ENCODE assay signal across 1 cellular context in the genomic region with DNA sequence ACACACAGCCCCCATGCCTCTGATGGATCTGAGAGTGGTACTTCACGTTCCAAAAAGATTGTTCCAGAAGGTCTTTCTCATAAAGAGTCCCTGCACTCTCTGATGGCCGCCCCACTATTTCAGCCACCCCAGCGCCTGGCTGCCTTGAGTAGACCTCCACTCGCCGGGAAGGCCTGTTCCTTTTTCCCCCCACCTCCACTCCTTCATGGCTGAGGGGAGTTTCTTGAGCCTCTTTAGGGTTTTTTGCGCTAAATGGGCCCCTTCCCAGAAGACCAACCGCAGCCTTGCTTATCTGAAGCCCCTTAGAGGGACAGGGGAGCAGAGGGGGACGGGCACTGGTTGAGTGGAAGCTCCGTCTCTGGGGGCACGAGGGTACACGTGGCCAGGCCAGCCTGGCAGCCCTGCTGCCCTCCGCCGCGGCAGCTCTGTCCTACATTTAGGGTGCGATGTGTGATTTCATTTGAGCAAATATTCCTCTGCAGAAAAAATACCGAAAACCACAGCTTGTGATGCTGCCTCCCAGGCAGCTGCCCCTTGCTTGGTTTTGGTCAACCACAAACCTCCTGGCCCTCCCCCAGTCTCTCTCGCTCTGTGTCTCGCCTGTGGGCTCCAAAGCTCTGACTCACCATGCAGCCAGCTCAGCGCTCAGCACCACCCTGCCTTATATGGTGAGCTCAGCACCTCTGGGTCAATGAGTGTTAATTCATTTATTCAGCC.
TF ChIP-seq lines count a peak whose summit lies in the region.

No MANE protein-coding gene starts in this region.

TF ChIP-seq in K562, 482 proteins besides CTCF, POLR2A, EP300 and RAD21 (continued from another document):
- TF ChIP-seq RCOR1 (IDR thresholded peaks at IDR 0.05; ENCODE audit: borderline replicate concordance in 1 of 2, low read depth in 2 of 2, low read length in 2 of 2) (peak in 1 of 2 experiments; percentile 34; a peak in 1 of 4 replicates), CBFA2T3 (IDR thresholded peaks at IDR 0.05) (peak; percentile 49), ESRRB (CRISPR knock-in tag; IDR thresholded peaks at IDR 0.05; ENCODE audit: borderline replicate concordance) (no peak), RNF2 (IDR thresholded peaks at IDR 0.05) (peak; percentile 61; the same call in 1 of the 2 replicates), ZNF764 (CRISPR knock-in tag; IDR thresholded peaks at IDR 0.05; ENCODE audit: low read depth) (no peak), HNRNPUL1 (IDR thresholded peaks at IDR 0.05; ENCODE audit: low read length) (no peak), GABPB1 (CRISPR knock-in tag; IDR thresholded peaks at IDR 0.05) (no peak), NR2C2 (CRISPR knock-in tag; IDR thresholded peaks at IDR 0.05) (no peak), NR2C2 (tag; IDR thresholded peaks at IDR 0.05) (peak; percentile 74; the same call in 1 of the 2 replicates), ZBTB17 (CRISPR knock-in tag; IDR thresholded peaks at IDR 0.05) (0 out of 2 replicates have a peak, but pooled peaks have one; percentile 72), TOE1 (IDR thresholded peaks at IDR 0.05; ENCODE audit: borderline replicate concordance) (no peak), TOE1 (CRISPR knock-in tag; IDR thresholded peaks at IDR 0.05; ENCODE audit: borderline replicate concordance, low read depth) (no peak), JUN (IDR thresholded peaks at IDR 0.05; ENCODE audit: borderline replicate concordance, low read depth, low read length) (peak; percentile 65; the same call in 1 of the 2 replicates), JUN (CRISPR knock-in tag; IDR thresholded peaks at IDR 0.05; ENCODE audit: borderline replicate concordance) (no peak), ARID1B (IDR thresholded peaks at IDR 0.05) (peak; percentile 27; the same call in 1 of the 2 replicates), ZNF77 (CRISPR knock-in tag; IDR thresholded peaks at IDR 0.05) (no peak), SMAD4 (CRISPR knock-in tag; conservative IDR thresholded peaks at IDR 0.05) (peak; percentile 92), ATF7 (IDR thresholded peaks at IDR 0.05) (peak; percentile 27; the same call in 1 of the 2 replicates)
- TF ChIP-seq, protein P1, sequence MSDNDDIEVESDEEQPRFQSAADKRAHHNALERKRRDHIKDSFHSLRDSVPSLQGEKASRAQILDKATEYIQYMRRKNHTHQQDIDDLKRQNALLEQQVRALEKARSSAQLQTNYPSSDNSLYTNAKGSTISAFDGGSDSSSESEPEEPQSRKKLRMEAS (CRISPR knock-in tag; IDR thresholded peaks at IDR 0.05): peak; percentile 50; the same call in 1 of the 2 replicates
- TF ChIP-seq, protein P2, sequence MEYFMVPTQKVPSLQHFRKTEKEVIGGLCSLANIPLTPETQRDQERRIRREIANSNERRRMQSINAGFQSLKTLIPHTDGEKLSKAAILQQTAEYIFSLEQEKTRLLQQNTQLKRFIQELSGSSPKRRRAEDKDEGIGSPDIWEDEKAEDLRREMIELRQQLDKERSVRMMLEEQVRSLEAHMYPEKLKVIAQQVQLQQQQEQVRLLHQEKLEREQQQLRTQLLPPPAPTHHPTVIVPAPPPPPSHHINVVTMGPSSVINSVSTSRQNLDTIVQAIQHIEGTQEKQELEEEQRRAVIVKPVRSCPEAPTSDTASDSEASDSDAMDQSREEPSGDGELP (CRISPR knock-in tag; IDR thresholded peaks at IDR 0.05; ENCODE audit: borderline replicate concordance): peak; percentile 77; the same call in 1 of the 2 replicates
- TF ChIP-seq, protein P3, sequence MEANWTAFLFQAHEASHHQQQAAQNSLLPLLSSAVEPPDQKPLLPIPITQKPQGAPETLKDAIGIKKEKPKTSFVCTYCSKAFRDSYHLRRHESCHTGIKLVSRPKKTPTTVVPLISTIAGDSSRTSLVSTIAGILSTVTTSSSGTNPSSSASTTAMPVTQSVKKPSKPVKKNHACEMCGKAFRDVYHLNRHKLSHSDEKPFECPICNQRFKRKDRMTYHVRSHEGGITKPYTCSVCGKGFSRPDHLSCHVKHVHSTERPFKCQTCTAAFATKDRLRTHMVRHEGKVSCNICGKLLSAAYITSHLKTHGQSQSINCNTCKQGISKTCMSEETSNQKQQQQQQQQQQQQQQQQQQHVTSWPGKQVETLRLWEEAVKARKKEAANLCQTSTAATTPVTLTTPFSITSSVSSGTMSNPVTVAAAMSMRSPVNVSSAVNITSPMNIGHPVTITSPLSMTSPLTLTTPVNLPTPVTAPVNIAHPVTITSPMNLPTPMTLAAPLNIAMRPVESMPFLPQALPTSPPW (CRISPR knock-in tag; IDR thresholded peaks at IDR 0.05): peak; percentile 79
- TF ChIP-seq, protein P4, sequence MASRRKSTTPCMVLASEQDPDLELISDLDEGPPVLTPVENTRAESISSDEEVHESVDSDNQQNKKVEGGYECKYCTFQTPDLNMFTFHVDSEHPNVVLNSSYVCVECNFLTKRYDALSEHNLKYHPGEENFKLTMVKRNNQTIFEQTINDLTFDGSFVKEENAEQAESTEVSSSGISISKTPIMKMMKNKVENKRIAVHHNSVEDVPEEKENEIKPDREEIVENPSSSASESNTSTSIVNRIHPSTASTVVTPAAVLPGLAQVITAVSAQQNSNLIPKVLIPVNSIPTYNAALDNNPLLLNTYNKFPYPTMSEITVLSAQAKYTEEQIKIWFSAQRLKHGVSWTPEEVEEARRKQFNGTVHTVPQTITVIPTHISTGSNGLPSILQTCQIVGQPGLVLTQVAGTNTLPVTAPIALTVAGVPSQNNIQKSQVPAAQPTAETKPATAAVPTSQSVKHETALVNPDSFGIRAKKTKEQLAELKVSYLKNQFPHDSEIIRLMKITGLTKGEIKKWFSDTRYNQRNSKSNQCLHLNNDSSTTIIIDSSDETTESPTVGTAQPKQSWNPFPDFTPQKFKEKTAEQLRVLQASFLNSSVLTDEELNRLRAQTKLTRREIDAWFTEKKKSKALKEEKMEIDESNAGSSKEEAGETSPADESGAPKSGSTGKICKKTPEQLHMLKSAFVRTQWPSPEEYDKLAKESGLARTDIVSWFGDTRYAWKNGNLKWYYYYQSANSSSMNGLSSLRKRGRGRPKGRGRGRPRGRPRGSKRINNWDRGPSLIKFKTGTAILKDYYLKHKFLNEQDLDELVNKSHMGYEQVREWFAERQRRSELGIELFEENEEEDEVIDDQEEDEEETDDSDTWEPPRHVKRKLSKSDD (conservative IDR thresholded peaks at IDR 0.05; ENCODE audit: low read length): no peak
- TF ChIP-seq, protein P5, sequence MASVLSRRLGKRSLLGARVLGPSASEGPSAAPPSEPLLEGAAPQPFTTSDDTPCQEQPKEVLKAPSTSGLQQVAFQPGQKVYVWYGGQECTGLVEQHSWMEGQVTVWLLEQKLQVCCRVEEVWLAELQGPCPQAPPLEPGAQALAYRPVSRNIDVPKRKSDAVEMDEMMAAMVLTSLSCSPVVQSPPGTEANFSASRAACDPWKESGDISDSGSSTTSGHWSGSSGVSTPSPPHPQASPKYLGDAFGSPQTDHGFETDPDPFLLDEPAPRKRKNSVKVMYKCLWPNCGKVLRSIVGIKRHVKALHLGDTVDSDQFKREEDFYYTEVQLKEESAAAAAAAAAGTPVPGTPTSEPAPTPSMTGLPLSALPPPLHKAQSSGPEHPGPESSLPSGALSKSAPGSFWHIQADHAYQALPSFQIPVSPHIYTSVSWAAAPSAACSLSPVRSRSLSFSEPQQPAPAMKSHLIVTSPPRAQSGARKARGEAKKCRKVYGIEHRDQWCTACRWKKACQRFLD (CRISPR knock-in tag; IDR thresholded peaks at IDR 0.05): peak; percentile 71; the same call in 1 of the 2 replicates
TF ChIP-seq in K562: peak in this region for 44.
